36 cellular contexts compared by ENCODE assay signal in genomic region chr5:63408984-63409383, GRCh38.
"Had no signal": no experiment of that assay in that cellular context is flagged by ENCODE, and none has a peak within 500 bp of the region (broad histone marks: within the 10 kb centered on the region; RNA-seq: fewer than 3 reads in every experiment).

No MANE protein-coding gene starts in this region.

- H3K9ac ChIP-seq: KMS-11 had no signal

- DNase-seq: Karpas-422, Kasumi-1, KG1, MG63, MM.1S, MV-4-11, NCI-H1048, NCI-H1092, NCI-H1092 treated with DMSO at 0.1 percent for 48 hours, NCI-H1105, NCI-H1105 treated with DMSO at 0.1 percent for 48 hours, NCI-H1417, NCI-H1417 treated with DMSO at 0.1 percent for 48 hours, NCI-H1436, NCI-H1436 treated with DMSO at 0.1 percent for 48 hours, NCI-H146, NCI-H1694, NCI-H1694 treated with DMSO at 0.1 percent for 48 hours, NCI-H187, NCI-H187 treated with DMSO at 0.1 percent for 48 hours, NCI-H1930, NCI-H2029, NCI-H2029 treated with DMSO at 0.1 percent for 48 hours, NCI-H2081, NCI-H2081 treated with DMSO at 0.1 percent for 48 hours, NCI-H2107, NCI-H2171, NCI-H2171 treated with DMSO at 0.1 percent for 48 hours, NCI-H2227 treated with DMSO at 0.1 percent for 48 hours, NCI-H226, NCI-H345, NCI-H446, NCI-H446 treated with DMSO at 0.1 percent for 48 hours, NCI-H510A, NCI-H510A treated with DMSO at 0.1 percent for 48 hours had no signal

- H3K9me3 ChIP-seq: MG63 had no signal

- H3K36me3 ChIP-seq: MG63 had no signal

- H3K4me3 ChIP-seq: MG63 had no signal

- H3K27me3 ChIP-seq: MG63 had no signal

- H3K4me2 ChIP-seq: KMS-11 had no signal

- H3K27ac ChIP-seq: KMS-11 had no signal
